19 cellular contexts compared by ENCODE assay signal in genomic region chr7:18803880-18804279, GRCh38.
DNase-seq lines count a peak whose midpoint lies in the region; ATAC-seq and TF ChIP-seq lines count a peak whose summit lies in the region.
"Had no signal": no experiment of that assay in that cellular context is flagged by ENCODE, and none has a peak within 500 bp of the region (broad histone marks: within the 10 kb centered on the region; RNA-seq: fewer than 3 reads in every experiment).

No MANE protein-coding gene starts in this region.

- no peak for DNase-seq in mammary epithelial cell
- no peak for DNase-seq in breast epithelium (ENCODE audit: low spot score in 2 of 2)
- DNase-seq in amniotic epithelial cell (ENCODE audit: low read depth), result peak; percentile 25
- DNase-seq in mesothelial cell of epicardium (ENCODE audit: low spot score in 2 of 2, unreplicated experiment in 2 of 2), result no peak
- DNase-seq in NCI-H2196 (lab: John Stamatoyannopoulos, UW; ENCODE audit: unreplicated experiment), result no peak
- DNase-seq in stimulated activated naive CD8-positive, alpha-beta T cell treated with anti-CD3 and anti-CD28 coated beads, Interleukin-15, Interleukin-2, amounts not matched to agents 100 U/mL and 50 U/mL, for 24 hours, result no peak
- no peak for DNase-seq in Kasumi-1 (lab: John Stamatoyannopoulos, UW)
- DNase-seq in activated naive CD4-positive, alpha-beta T cell treated with Interleukin-2 at 50 U/mL for 16 hours, result no peak
- DNase-seq: CD4-positive, alpha-beta memory T cell; DMS153; DMS79; GDM1; GOT3; H9 had no signal

- dilution Hi-C loops in mammary epithelial cell (cut with HindIII; ENCODE audit: low sequenced_read_pairs), result no loop called here

- H3K79me2 ChIP-seq in mammary epithelial cell (ENCODE audit: insufficient read depth, low read length), result no peaks in the 10 kb centered on the region

- CTCF ChIA-PET in mammary epithelial cell (lab: Charles Lee; ENCODE audit: low non-redundant PET), result no interaction called here

- H3K27ac Mint-ChIP-seq in mesothelial cell of epicardium, result peak overlapping the region; percentile 37
- H3K27ac Mint-ChIP-seq: CD14-positive monocyte, H9 had no signal

- no peak for ATAC-seq in stimulated activated naive CD8-positive, alpha-beta T cell treated with anti-CD3 and anti-CD28 coated beads, Interleukin-15, Interleukin-2, amounts not matched to agents 100 U/mL and 50 U/mL, for 24 hours
- ATAC-seq: A549, HepG2 had no signal

- H3K4me3 ChIP-seq in mammary epithelial cell (replicated peaks in 1 of 3; ENCODE audit: insufficient read depth in 1 of 3, low read depth in 2 of 3, low read length in 3 of 3) (no peak overlapping the region), breast epithelium (no peak overlapping the region)
- H3K4me3 ChIP-seq: A549, BLaER1 had no signal

- no peak for TF ChIP-seq POLR2A in breast epithelium (IDR thresholded peaks at IDR 0.05)

- no TSS peak for BruUV-seq in mammary epithelial cell (replicated peaks; lab: Mats Ljungman, UMichigan)

- intact Hi-C loops in mammary epithelial cell (cut with micrococcal nuclease) (no loop called here), breast epithelium (cut with DNase I; ENCODE audit: low total_unique reads) (no loop called here)

- H3K36me3 Mint-ChIP-seq in mesothelial cell of epicardium, result peaks cover 13% of the 10 kb centered on the region
- H3K36me3 Mint-ChIP-seq: CD14-positive monocyte; CD4-positive, alpha-beta memory T cell had no signal

- H3K27me3 ChIP-seq in mammary epithelial cell (ENCODE audit: insufficient read depth, low read length) (no peaks in the 10 kb centered on the region), breast epithelium (no peaks in the 10 kb centered on the region)
- H3K27me3 ChIP-seq: BLaER1 had no signal

- peaks cover 26% of the 10 kb centered on the region for H3K9me3 Mint-ChIP-seq in mesothelial cell of epicardium
- H3K9me3 Mint-ChIP-seq: H9 had no signal

- H3K4me1 ChIP-seq in mammary epithelial cell (ENCODE audit: insufficient read depth, low read length) (peaks cover 11% of the 10 kb centered on the region), breast epithelium (no peaks in the 10 kb centered on the region)
- H3K4me1 ChIP-seq: A549, BLaER1 had no signal

- H3K36me3 ChIP-seq in mammary epithelial cell (ENCODE audit: insufficient read depth, low read length) (no peaks in the 10 kb centered on the region), breast epithelium (no peaks in the 10 kb centered on the region)
- H3K36me3 ChIP-seq: BLaER1 had no signal

- H3K9me3 ChIP-seq in mammary epithelial cell (replicated peaks; ENCODE audit: insufficient read depth, low read length) (no peaks in the 10 kb centered on the region), breast epithelium (no peaks in the 10 kb centered on the region)
- H3K9me3 ChIP-seq: A549, BLaER1 had no signal

- H4K20me1 ChIP-seq in mammary epithelial cell (ENCODE audit: insufficient read depth, low read length), result no peaks in the 10 kb centered on the region
- H4K20me1 ChIP-seq: BLaER1 had no signal

- H3K27me3 Mint-ChIP-seq in mesothelial cell of epicardium (ENCODE audit: low read depth), result no peaks in the 10 kb centered on the region
- H3K27me3 Mint-ChIP-seq: CD4-positive, alpha-beta memory T cell had no signal

- TF ChIP-seq CTCF in mammary epithelial cell (conservative IDR thresholded peaks at IDR 0.05 in 1 of 2, IDR thresholded peaks at IDR 0.05 in 1 of 2; ENCODE audit: extremely low read depth in 1 of 2, insufficient read depth in 1 of 2, low read depth in 1 of 2, low read length in 2 of 2) (no peak), breast epithelium (IDR thresholded peaks at IDR 0.05) (no peak), mesothelial cell of epicardium (IDR thresholded peaks at IDR 0.05; ENCODE audit: unreplicated experiment) (no peak)

- H3K27ac ChIP-seq in mammary epithelial cell (ENCODE audit: insufficient read depth, low read depth, low read length), result no peak overlapping the region
- no peak overlapping the region for H3K27ac ChIP-seq in breast epithelium
- H3K27ac ChIP-seq: 22Rv1, A549, BLaER1 had no signal

- H3K4me2 ChIP-seq in mammary epithelial cell (ENCODE audit: insufficient read depth, low read depth, low read length), result peak overlapping the region; percentile 15
- H3K4me2 ChIP-seq: A549, BLaER1 had no signal

- H2AFZ ChIP-seq in mammary epithelial cell (ENCODE audit: low read depth, low read length), result peak overlapping the region; percentile 76

- peaks cover 21% of the 10 kb centered on the region for H3K4me1 Mint-ChIP-seq in mesothelial cell of epicardium
- H3K4me1 Mint-ChIP-seq: CD14-positive monocyte; CD4-positive, alpha-beta memory T cell had no signal

- in situ Hi-C loops in mammary epithelial cell (cut with MboI; ENCODE audit: low sequenced_read_pairs in 2 of 2), result no loop called here

- no peak overlapping the region for H3K4me3 Mint-ChIP-seq in mesothelial cell of epicardium
- H3K4me3 Mint-ChIP-seq: CD14-positive monocyte; CD4-positive, alpha-beta memory T cell; H9 had no signal

- no peak overlapping the region for H3K9ac ChIP-seq in mammary epithelial cell (ENCODE audit: insufficient read depth, low read length)
- H3K9ac ChIP-seq: BLaER1 had no signal
